8 cellular contexts compared by ENCODE assay signal in genomic region chrX:111244238-111244750, GRCh38. TPM values are rescaled to one million over a fixed set of nuclear protein-coding genes. Genes with fewer than 3 reads are reported as not detected.
A peak's percentile ranks its signal among the peaks of the same experiment; 100 is the strongest.
DNase-seq lines count a peak whose midpoint lies in the region; ATAC-seq, FAIRE-seq and TF ChIP-seq lines count a peak whose summit lies in the region.

No MANE protein-coding gene starts in this region.

- H2BK12ac ChIP-seq in H9 (ENCODE audit: insufficient read length, low read depth, low read length), result no peak overlapping the region

- H2BK5ac ChIP-seq in H9 (ENCODE audit: insufficient read length, low read length), result no peak overlapping the region

- no peak overlapping the region for H3K4me2 ChIP-seq in H9 (ENCODE audit: insufficient read depth, insufficient read length, low read length)
- no peak overlapping the region for H3K4me2 ChIP-seq in keratinocyte (ENCODE audit: control insufficient read depth, extremely low read depth, insufficient read depth, low read depth, low read length)

- dilution Hi-C loops in keratinocyte (cut with MboI; ENCODE audit: extremely low pct_ligation_motif_present, low sequenced_read_pairs), result no loop called here

- DNase-seq in AG09309 (ENCODE audit: low read depth), result no peak
- no peak for DNase-seq in H9
- DNase-seq in SK-MEL-5 (ENCODE audit: low read depth, low spot score), result peak; percentile 42
- no peak for DNase-seq in keratinocyte (ENCODE audit: low read depth, low spot score)
- no peak for DNase-seq in natural killer cell treated with Interleukin-12 subunit alpha and Interleukin-12 subunit beta and Interleukin-15 and Interleukin-18, amount 100 ng/mL, for 72 hours (ENCODE audit: low spot score)
- no peak for DNase-seq in aorta
- no peak for DNase-seq in left ventricle myocardium superior

- no peak overlapping the region for H3K23ac ChIP-seq in H9 (ENCODE audit: insufficient read length, low read depth, low read length)

- H4K91ac ChIP-seq in H9 (ENCODE audit: insufficient read length, low read depth, low read length), result no peak overlapping the region

- H3T11ph ChIP-seq in H9 (ENCODE audit: low read length), result no peak overlapping the region

- H2BK20ac ChIP-seq in H9 (ENCODE audit: low read depth, low read length, poor library complexity, severe bottlenecking), result no peak overlapping the region

- H3K9ac ChIP-seq in H9 (ENCODE audit: extremely low read depth, insufficient read length, low read length) (no peak overlapping the region), keratinocyte (ENCODE audit: control insufficient read depth, extremely low read depth, insufficient read depth, low read length) (no peak overlapping the region)

- H3K18ac ChIP-seq in H9 (ENCODE audit: insufficient read length, low read depth, low read length), result no peak overlapping the region

- H3K9me3 ChIP-seq in H9 (ENCODE audit: control insufficient read depth, low read depth, low read length) (no peaks in the 10 kb centered on the region), keratinocyte (ENCODE audit: control insufficient read depth, low read depth, low read length) (no peaks in the 10 kb centered on the region), aorta (ENCODE audit: control insufficient read depth, low read length) (no peaks in the 10 kb centered on the region)

- no peak overlapping the region for H4K8ac ChIP-seq in H9 (replicated peaks; ENCODE audit: insufficient read length, low read depth, low read length)

- H3K4me1 Mint-ChIP-seq in H9, result no peaks in the 10 kb centered on the region
- no peaks in the 10 kb centered on the region for H3K4me1 Mint-ChIP-seq in natural killer cell treated with Interleukin-12 subunit alpha and Interleukin-12 subunit beta and Interleukin-15 and Interleukin-18, amount 100 ng/mL, for 72 hours (ENCODE audit: low read depth in 2 of 2)

- H3K36me3 ChIP-seq in keratinocyte (ENCODE audit: control insufficient read depth in 2 of 2, extremely low read depth in 1 of 2, insufficient read depth in 2 of 2, low read length in 2 of 2), result no peaks in the 10 kb centered on the region
- H3K36me3 ChIP-seq in aorta (ENCODE audit: control insufficient read depth in 1 of 2, insufficient read depth in 2 of 2, low read length in 1 of 2), result no peaks in the 10 kb centered on the region

- H4K5ac ChIP-seq in H9 (ENCODE audit: insufficient read length, low read depth, low read length), result no peak overlapping the region

- H2BK120ac ChIP-seq in H9 (ENCODE audit: low read depth, low read length, poor library complexity, severe bottlenecking), result no peak overlapping the region

- in situ Hi-C loops in SK-MEL-5 (cut with HindIII; ENCODE audit: low pct_unique_long_range_greater_than_20kb, low sequenced_read_pairs), result no loop called here

- H3K9me3 Mint-ChIP-seq in H9, result no peaks in the 10 kb centered on the region; a peak in 1 of 5 replicates
- H3K9me3 Mint-ChIP-seq in natural killer cell treated with Interleukin-12 subunit alpha and Interleukin-12 subunit beta and Interleukin-15 and Interleukin-18, amount 100 ng/mL, for 72 hours, result no peaks in the 10 kb centered on the region

- H2AFZ ChIP-seq in H9 (ENCODE audit: low read length) (no peak overlapping the region), keratinocyte (ENCODE audit: control insufficient read depth, low read length) (no peak overlapping the region)

- no peak for ATAC-seq in natural killer cell treated with Interleukin-12 subunit alpha and Interleukin-12 subunit beta and Interleukin-15 and Interleukin-18, amount 100 ng/mL, for 72 hours
- ATAC-seq in GM18498 (IDR thresholded peaks at IDR 0.05; ENCODE audit: unreplicated experiment) (no peak), aorta (ENCODE audit: low FRiP score) (no peak), left ventricle myocardium superior (no peak)

- H4K20me1 ChIP-seq in H9 (ENCODE audit: control insufficient read depth, insufficient read depth, insufficient read length), result no peaks in the 10 kb centered on the region
- H4K20me1 ChIP-seq in keratinocyte (ENCODE audit: control insufficient read depth, extremely low read depth, insufficient read depth, low read length), result no peaks in the 10 kb centered on the region

- intact Hi-C loops in aorta (cut with DNase I), result loop anchor here (5.0 to 10.0 kb wide), 5 partner anchors 79 to 379 kb away; no protein-coding TSS in a partner anchor
- intact Hi-C loops in left ventricle myocardium superior (cut with micrococcal nuclease), result no loop called here

- H3K79me1 ChIP-seq in H9 (ENCODE audit: insufficient read depth, low read depth, low read length, poor library complexity, severe bottlenecking), result no peaks in the 10 kb centered on the region

- H3K27ac ChIP-seq in H9 (ENCODE audit: insufficient read length, low read depth, low read length) (no peak overlapping the region), keratinocyte (ENCODE audit: control insufficient read depth, insufficient read depth, low read length) (no peak overlapping the region), aorta (ENCODE audit: low read depth in 1 of 2, low read length in 2 of 2) (no peak overlapping the region)

- no peak overlapping the region for H3K56ac ChIP-seq in H9 (ENCODE audit: insufficient read length, low read depth, low read length)

- no CpG with 5 or more reads among the region's 2 CpGs for WGBS in H9 (ENCODE audit: extremely low coverage, insufficient read length, low lambda C conversion rate)
- 32 to 37% methylated on average over 2 of the region's 2 CpGs for WGBS in aorta, 2 donors

- H3K4me3 Mint-ChIP-seq in H9, result no peak overlapping the region
- no peak overlapping the region for H3K4me3 Mint-ChIP-seq in natural killer cell treated with Interleukin-12 subunit alpha and Interleukin-12 subunit beta and Interleukin-15 and Interleukin-18, amount 100 ng/mL, for 72 hours

- no peak overlapping the region for H2AK5ac ChIP-seq in H9 (ENCODE audit: insufficient read length, low read length)

- no peaks in the 10 kb centered on the region for H3K9me1 ChIP-seq in keratinocyte (ENCODE audit: control insufficient read depth, extremely low read depth, insufficient read depth, low read length)

- no peak overlapping the region for H2BK15ac ChIP-seq in H9 (ENCODE audit: low read depth, low read length)

- H3K36me3 Mint-ChIP-seq in H9 (ENCODE audit: insufficient read depth in 1 of 3, low read depth in 3 of 3), result no peaks in the 10 kb centered on the region
- H3K36me3 Mint-ChIP-seq in natural killer cell treated with Interleukin-12 subunit alpha and Interleukin-12 subunit beta and Interleukin-15 and Interleukin-18, amount 100 ng/mL, for 72 hours, result no peaks in the 10 kb centered on the region

- H3K4me1 ChIP-seq in H9 (ENCODE audit: insufficient read depth, low read length) (no peaks in the 10 kb centered on the region), keratinocyte (ENCODE audit: control insufficient read depth, extremely low read depth, insufficient read depth, low read length) (no peaks in the 10 kb centered on the region), aorta (ENCODE audit: control insufficient read depth in 1 of 2, insufficient read depth in 2 of 2, low read length in 2 of 2) (no peaks in the 10 kb centered on the region)

- no peaks in the 10 kb centered on the region for H3K23me2 ChIP-seq in H9 (ENCODE audit: insufficient read length, low read depth, low read length, poor library complexity, severe bottlenecking)

- no peak overlapping the region for H3K4ac ChIP-seq in H9 (ENCODE audit: low read depth, low read length)

- peak; percentile 47 for TF ChIP-seq CTCF in AG09309 (IDR thresholded peaks at IDR 0.05; ENCODE audit: control insufficient read depth, insufficient read depth, low read depth, low read length, missing control alignments)
- TF ChIP-seq CTCF in H9 (conservative IDR thresholded peaks at IDR 0.05), result peak; percentile 82
- TF ChIP-seq CTCF in keratinocyte (optimal IDR thresholded peaks at IDR 0.05 in 1 of 3, IDR thresholded peaks at IDR 0.05 in 1 of 3, conservative IDR thresholded peaks at IDR 0.05 in 1 of 3; ENCODE audit: extremely low read depth in 1 of 3, insufficient read depth in 2 of 3, low read length in 3 of 3), result peak in 2 of 3 experiments; percentile 46 to 48

- no peak overlapping the region for H3K27ac Mint-ChIP-seq in H9
- no peak overlapping the region for H3K27ac Mint-ChIP-seq in natural killer cell treated with Interleukin-12 subunit alpha and Interleukin-12 subunit beta and Interleukin-15 and Interleukin-18, amount 100 ng/mL, for 72 hours

- no peak for FAIRE-seq in keratinocyte (lab: Jason Lieb, UNC)

- H3K79me2 ChIP-seq in H9 (ENCODE audit: insufficient read depth, low read length), result no peaks in the 10 kb centered on the region
- H3K79me2 ChIP-seq in keratinocyte (ENCODE audit: control insufficient read depth, insufficient read depth, low read length), result no peaks in the 10 kb centered on the region

- H3K14ac ChIP-seq in H9 (ENCODE audit: insufficient read depth, low read length), result no peak overlapping the region

- H3K4me3 ChIP-seq in AG09309 (ENCODE audit: control insufficient read depth, low read depth, low read length) (no peak overlapping the region), keratinocyte (ENCODE audit: control insufficient read depth in 2 of 3, extremely low read depth in 1 of 3, insufficient read depth in 2 of 3, low read depth in 1 of 3, low read length in 3 of 3) (no peak overlapping the region), aorta (ENCODE audit: low read length in 2 of 2) (no peak overlapping the region)

- no peaks in the 10 kb centered on the region; the same call in 1 of the 2 replicates for H3K27me3 Mint-ChIP-seq in H9 (ENCODE audit: low read depth)
- peaks cover 7% of the 10 kb centered on the region in 2 donors for H3K27me3 Mint-ChIP-seq in natural killer cell treated with Interleukin-12 subunit alpha and Interleukin-12 subunit beta and Interleukin-15 and Interleukin-18, amount 100 ng/mL, for 72 hours

- no peaks in the 10 kb centered on the region for H3K27me3 ChIP-seq in H9 (ENCODE audit: insufficient read depth, low read length)
- H3K27me3 ChIP-seq in keratinocyte (ENCODE audit: control insufficient read depth, extremely low read depth, insufficient read depth, low read length), result peaks cover 10% of the 10 kb centered on the region
- H3K27me3 ChIP-seq in aorta (ENCODE audit: control insufficient read depth in 1 of 2, insufficient read depth in 2 of 2, low read length in 1 of 2), result no peaks in the 10 kb centered on the region

RNA-seq across cellular contexts. Expression of gene CAPN6, which starts 26.0 kb away (rescaled TPM):
- total RNA-seq in H9 (2021), result 7.2 and 7.4 TPM in 2 replicates
- not detected in 2 replicates for total RNA-seq in SK-MEL-5 (2014; rRNA removed; shearing (Covaris generic))
- polyA plus RNA-seq in SK-MEL-5 (2015; cell fraction: cytosol; rRNA removed), result not detected in 2 replicates
- polyA plus RNA-seq in SK-MEL-5 (2015; cell fraction: nucleus; rRNA removed), result not detected in 2 replicates
- 0.03 to 0.06 TPM (median 0.03 TPM) in 3 replicates for polyA plus RNA-seq in keratinocyte
- polyA plus RNA-seq in keratinocyte (2011; ENCODE audit: low read depth), result not detected
- polyA plus RNA-seq in keratinocyte (2011; cell fraction: cytosol; rRNA removed), result 0.04 TPM in 1 of 2 replicates, not detected in the other
- polyA plus RNA-seq in keratinocyte (2011; cell fraction: nucleus; rRNA removed), result 0.03 TPM in 1 of 2 replicates, not detected in the other
- not detected in 2 replicates for polyA plus RNA-seq in keratinocyte (2012; ENCODE audit: low replicate concordance)
- polyA minus RNA-seq in keratinocyte, result not detected in 3 replicates
- polyA minus RNA-seq in keratinocyte (2011; cell fraction: cytosol; rRNA and poly(A)+ RNA removed), result not detected
- polyA minus RNA-seq in keratinocyte (2011; cell fraction: nucleus; rRNA and poly(A)+ RNA removed), result not detected in 2 replicates
- total RNA-seq in natural killer cell treated with Interleukin-12 subunit alpha and Interleukin-12 subunit beta and Interleukin-15 and Interleukin-18, amount 100 ng/mL, for 72 hours, result not detected
- total RNA-seq in aorta, result 1 to 10 TPM; 2.1 to 5.7 TPM
- under 1 TPM; 0.10 to 0.38 TPM for polyA plus RNA-seq in aorta
- not detected for total RNA-seq in left ventricle myocardium superior
